Comparison of ENCODE assay signal across 9 cellular contexts in genomic region chr1:85992756-85993155, GRCh38.
DNase-seq lines count a peak whose midpoint lies in the region; ATAC-seq, FAIRE-seq and TF ChIP-seq lines count a peak whose summit lies in the region.
"Had no signal": no experiment of that assay in that cellular context is flagged by ENCODE, and none has a peak within 500 bp of the region (broad histone marks: within the 10 kb centered on the region; RNA-seq: fewer than 3 reads in every experiment).

No MANE protein-coding gene starts in this region.

- H3K27me3 ChIP-seq in GM12878 (replicated peaks in 1 of 2; ENCODE audit: control insufficient read depth in 2 of 2, insufficient read depth in 2 of 2, low read length in 1 of 2) = no peaks in the 10 kb centered on the region

- TF ChIP-seq CTCF in AG04449 (IDR thresholded peaks at IDR 0.05; ENCODE audit: insufficient read depth, low read length, missing control alignments) = no peak
- no peak for TF ChIP-seq CTCF in GM12878 (IDR thresholded peaks at IDR 0.05 in 2 of 3, conservative IDR thresholded peaks at IDR 0.05 in 1 of 3; ENCODE audit: control insufficient read depth in 2 of 3, extremely low read depth in 1 of 3, insufficient read depth in 1 of 3, low read depth in 3 of 3, low read length in 3 of 3)

- peak; percentile 57 for ATAC-seq in GM19438 (IDR thresholded peaks at IDR 0.05; ENCODE audit: low read depth, unreplicated experiment)
- peak; percentile 67 for ATAC-seq in HG03354 (IDR thresholded peaks at IDR 0.05; ENCODE audit: poor library complexity, severe bottlenecking, unreplicated experiment)
- ATAC-seq in GM12878 = peak; percentile 63
- ATAC-seq in GM21360 (IDR thresholded peaks at IDR 0.05; ENCODE audit: unreplicated experiment) = no peak

- H3K4me2 ChIP-seq in GM12878 (ENCODE audit: control insufficient read depth, insufficient read depth) = peak overlapping the region; percentile 59

- CTCF ChIA-PET in AG04449 (lab: Yijun Ruan, JAX) (interaction anchor here (1.5 kb wide), 1 partner anchor 15 kb away, joined by 3 read pairs; no protein-coding TSS in a partner anchor), GM12878 (lab: Yijun Ruan, JAX) (interaction anchor here (4.5 kb wide), 1 partner anchor 25 kb away, joined by 17 read pairs; no protein-coding TSS in a partner anchor)

- in situ Hi-C loops in GM12878 (cut with MboI) = no loop called here

- POLR2A ChIA-PET in AG04449 (lab: Yijun Ruan, JAX) = no interaction called here
- POLR2A ChIA-PET in GM12878 (lab: Charles Lee) = no interaction called here

- no peak for TF ChIP-seq RAD21 in GM12878 (IDR thresholded peaks at IDR 0.05; ENCODE audit: insufficient read depth, low read depth, low read length)

- RAD21 ChIA-PET in GM12878 (lab: Charles Lee; ENCODE audit: unreplicated experiment) = interaction anchor here (1.8 kb wide), 1 partner anchor 26 kb away, joined by 4 read pairs; no protein-coding TSS in a partner anchor

- SMC1A ChIA-PET in GM12878 (lab: Charles Lee; ENCODE audit: uncharacterized antibody, unreplicated experiment) = no interaction called here

- DNase-seq in AG04449 (ENCODE audit: low read depth, low spot score) = peak; percentile 42
- DNase-seq in GM12878 (ENCODE audit: low read depth, low spot score) = no peak
- no peak for DNase-seq in AML-193 (lab: John Stamatoyannopoulos, UW)
- DNase-seq in NCI-H1436 treated with DMSO at 0.1 percent for 48 hours (lab: John Stamatoyannopoulos, UW) = no peak
- DNase-seq in NCI-H226 = no peak
- DNase-seq: DND-41 had no signal

- no TSS peak for BruUV-seq in GM12878 (replicated peaks; lab: Mats Ljungman, UMichigan)

- TF ChIP-seq POLR2A in GM12878 (IDR thresholded peaks at IDR 0.05; ENCODE audit: low read depth, low read length) = no peak

- FAIRE-seq in GM12878 (lab: Jason Lieb, UNC) = peak; percentile 52

- no peaks in the 10 kb centered on the region for H4K20me1 ChIP-seq in GM12878 (ENCODE audit: control insufficient read depth, insufficient read depth)

- peak overlapping the region; percentile 52 for H2AFZ ChIP-seq in GM12878 (ENCODE audit: control insufficient read depth, low read depth, low read length)

- intact Hi-C loops in GM12878 (cut with micrococcal nuclease; ENCODE audit: unreplicated experiment) = no loop called here

- peak overlapping the region; percentile 83 for H3K27ac ChIP-seq in GM12878 (ENCODE audit: control insufficient read depth, insufficient read depth)

- H3K4me3 ChIP-seq in AG04449 (ENCODE audit: low read depth, low read length) (no peak overlapping the region), GM12878 (peak overlapping the region; percentile 3; the same call in 1 of the 2 replicates)

- H3K4me1 ChIP-seq in GM12878 (ENCODE audit: control insufficient read depth, insufficient read depth, low read length) = peaks cover 32% of the 10 kb centered on the region

- 0% methylated on average over 2 of the region's 2 CpGs for WGBS in GM12878 (ENCODE audit: insufficient coverage, insufficient replicate concordance, low lambda C conversion rate, missing lambda C conversion rate)

- H3K36me3 ChIP-seq in GM12878 (ENCODE audit: control insufficient read depth in 2 of 2, insufficient read depth in 2 of 2, low read length in 1 of 2) = no peaks in the 10 kb centered on the region

- H3K9me3 ChIP-seq in GM12878 (replicated peaks; ENCODE audit: control insufficient read depth, insufficient read depth, low read length) = no peaks in the 10 kb centered on the region; the same call in 2 of the 3 replicates

- peak overlapping the region; percentile 46; the same call in 1 of the 2 replicates for H3K9ac ChIP-seq in GM12878 (ENCODE audit: control insufficient read depth, insufficient read depth, low read length)

- H3K79me2 ChIP-seq in GM12878 (ENCODE audit: control insufficient read depth, insufficient read depth, low read length) = peaks cover 1% of the 10 kb centered on the region

- no peak for TF ChIP-seq EP300 in GM12878 (IDR thresholded peaks at IDR 0.05; ENCODE audit: borderline replicate concordance in 1 of 2, control insufficient read depth in 1 of 2, low read depth in 2 of 2, low read length in 2 of 2)

TF ChIP-seq in GM12878, 131 proteins besides CTCF, POLR2A, EP300 and RAD21:
- peak; percentile 61; the same call in 1 of the 2 replicates for TF ChIP-seq PML (IDR thresholded peaks at IDR 0.05; ENCODE audit: low read length)
- peak; percentile 48 for TF ChIP-seq RUNX3 (IDR thresholded peaks at IDR 0.05; ENCODE audit: low read length)
- 0 out of 2 replicates have a peak, but pooled peaks have one; percentile 52 for TF ChIP-seq FOXM1 (IDR thresholded peaks at IDR 0.05; ENCODE audit: low read depth, low read length)
- peak; percentile 41; the same call in 1 of the 2 replicates for TF ChIP-seq NFIC (IDR thresholded peaks at IDR 0.05; ENCODE audit: low read depth, low read length)
- 0 out of 2 replicates have a peak, but pooled peaks have one; percentile 45 for TF ChIP-seq MEF2A (IDR thresholded peaks at IDR 0.05; ENCODE audit: insufficient read depth, low read depth, low read length)
- peak; percentile 87 for TF ChIP-seq BACH1 (IDR thresholded peaks at IDR 0.05; ENCODE audit: borderline replicate concordance)
- TF ChIP-seq SRF (IDR thresholded peaks at IDR 0.05; ENCODE audit: low read depth in 2 of 2, low read length in 2 of 2) = no peak
- no peak for TF ChIP-seq RFX5 (IDR thresholded peaks at IDR 0.05; ENCODE audit: low read depth, low read length)
